8 cellular contexts compared by ENCODE assay signal in the genomic region with DNA sequence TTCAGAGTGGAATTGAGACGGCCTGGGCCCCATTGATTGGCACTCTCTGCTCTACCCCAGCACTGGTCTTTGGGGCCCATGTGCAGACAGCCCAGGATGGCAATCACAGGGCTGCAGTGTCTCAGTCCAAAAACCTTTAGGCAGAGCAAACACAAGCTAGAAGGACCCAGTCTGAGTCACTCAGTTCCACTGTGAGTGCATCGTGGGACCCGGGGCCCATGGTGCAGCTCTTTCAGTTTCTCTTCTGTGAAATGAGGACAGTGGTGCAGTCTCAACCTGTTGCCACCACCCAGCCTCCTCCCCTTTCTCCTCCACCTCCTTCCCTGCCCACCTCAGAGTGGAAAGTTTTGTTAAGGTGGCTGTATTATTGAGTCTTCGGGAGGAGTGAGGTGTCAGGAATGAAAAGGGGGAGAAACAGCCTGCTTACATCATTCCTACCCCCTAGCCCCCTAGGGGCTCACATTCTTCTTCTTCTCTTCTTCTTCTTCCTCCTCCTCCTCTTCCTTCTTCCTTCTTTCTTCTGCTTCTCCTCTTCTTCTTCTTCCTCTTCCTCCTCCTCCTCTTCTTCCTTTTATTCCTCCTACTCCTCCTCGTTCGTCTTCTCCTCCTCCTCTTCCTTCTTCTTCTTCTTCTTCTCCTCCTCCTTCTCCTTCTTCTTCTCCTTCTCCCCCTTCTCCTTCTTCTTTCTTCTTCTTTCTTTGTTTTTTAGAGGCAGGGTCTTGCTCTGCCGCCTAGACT. TPM values are rescaled to one million over a fixed set of nuclear protein-coding genes. Genes with fewer than 3 reads are reported as not detected.
DNase-seq lines count a peak whose midpoint lies in the region; ATAC-seq and TF ChIP-seq lines count a peak whose summit lies in the region.

No MANE protein-coding gene starts in this region.

- peak; percentile 89 for ATAC-seq in HG02642 (IDR thresholded peaks at IDR 0.05; ENCODE audit: poor library complexity, unreplicated experiment)
- peak; percentile 75 for ATAC-seq in activated B cell treated with CpG ODN at 0.5 μM for 24 hours (ENCODE audit: low read depth)
- peak; percentile 53 to 59 for ATAC-seq in lower lobe of right lung

- CTCF ChIA-PET in activated B cell treated with CpG ODN at 0.5 μM for 24 hours (lab: Charles Lee) = no interaction called here

- H3K4me3 ChIP-seq in lower lobe of right lung (no peak overlapping the region), ascending aorta (no peak overlapping the region)

- no peaks in the 10 kb centered on the region for H3K9me3 Mint-ChIP-seq in activated B cell treated with CpG ODN at 0.5 μM for 24 hours

- H3K27me3 ChIP-seq in lower lobe of right lung (ENCODE audit: low read depth) = peaks cover 8% of the 10 kb centered on the region
- no peaks in the 10 kb centered on the region for H3K27me3 ChIP-seq in ascending aorta

- in situ Hi-C loops in GM13977 (cut with MboI; ENCODE audit: low pct_unique_long_range_greater_than_20kb, low sequenced_read_pairs, unreplicated experiment) = no loop called here

- no peaks in the 10 kb centered on the region for H3K36me3 Mint-ChIP-seq in activated B cell treated with CpG ODN at 0.5 μM for 24 hours (ENCODE audit: low read depth)

- no peaks in the 10 kb centered on the region for H3K9me3 ChIP-seq in lower lobe of right lung
- H3K9me3 ChIP-seq in ascending aorta = no peaks in the 10 kb centered on the region

- H3K4me3 Mint-ChIP-seq in activated B cell treated with CpG ODN at 0.5 μM for 24 hours = no peak overlapping the region

- H3K36me3 ChIP-seq in lower lobe of right lung (no peaks in the 10 kb centered on the region), ascending aorta (no peaks in the 10 kb centered on the region)

- POLR2A ChIA-PET in activated B cell treated with CpG ODN at 0.5 μM for 24 hours (lab: Charles Lee) = interaction anchor here (1.1 to 3.6 kb wide), 2 partner anchors 21 to 29 kb away, joined by 3 to 27 read pairs; a partner anchor contains a TSS

- intact Hi-C loops in activated B cell treated with CpG ODN at 0.5 μM for 24 hours (cut with micrococcal nuclease) = loop anchor here (10.0 kb wide), 1 partner anchor 308 kb away; no protein-coding TSS in a partner anchor
- intact Hi-C loops in lower lobe of right lung (cut with DNase I) = no loop called here
- intact Hi-C loops in ascending aorta (cut with DNase I) = no loop called here

- peaks cover 46% of the 10 kb centered on the region for H3K4me1 Mint-ChIP-seq in activated B cell treated with CpG ODN at 0.5 μM for 24 hours

- peak; percentile 72 for DNase-seq in GM13977 (ENCODE audit: low spot score)
- DNase-seq in activated B cell treated with CpG ODN at 0.5 μM for 24 hours = peak; percentile 25
- DNase-seq in lower lobe of right lung = no peak
- no peak for DNase-seq in NCI-H1417 treated with DMSO at 0.1 percent for 48 hours (lab: John Stamatoyannopoulos, UW)
- DNase-seq in ascending aorta (ENCODE audit: low spot score in 2 of 2) = no peak
- DNase-seq in GM03348 (ENCODE audit: low spot score) = no peak
- DNase-seq in pons (ENCODE audit: low spot score) = no peak

- H3K4me1 ChIP-seq in lower lobe of right lung (no peaks in the 10 kb centered on the region), ascending aorta (peaks cover 0 to 3% of the 10 kb centered on the region in 2 donors)

- H3K27ac Mint-ChIP-seq in activated B cell treated with CpG ODN at 0.5 μM for 24 hours = peak overlapping the region; percentile 7

- TF ChIP-seq CTCF in GM13977 (IDR thresholded peaks at IDR 0.05; ENCODE audit: extremely low read depth, insufficient read depth, missing control alignments) (no peak), activated B cell treated with CpG ODN at 0.5 μM for 24 hours (IDR thresholded peaks at IDR 0.05) (no peak), lower lobe of right lung (IDR thresholded peaks at IDR 0.05) (no peak), ascending aorta (IDR thresholded peaks at IDR 0.05) (no peak)

- H3K27me3 Mint-ChIP-seq in activated B cell treated with CpG ODN at 0.5 μM for 24 hours = no peaks in the 10 kb centered on the region

- H3K27ac ChIP-seq in lower lobe of right lung (no peak overlapping the region), ascending aorta (no peak overlapping the region)

RNA-seq across cellular contexts. Expression of a gene that starts 19.5 kb away (rescaled TPM):
- total RNA-seq in activated B cell treated with CpG ODN at 0.5 μM for 24 hours (107 and 114 TPM in 2 replicates), lower lobe of right lung (5.7 TPM), ascending aorta (0.64 TPM)

Comparison
In these comparisons a context has a peak if more than half of its experiments do, and no peak if none do; other contexts are left out.
1. DNase-seq: peak in GM13977 (single experiment) and activated B cell treated with CpG ODN at 0.5 μM for 24 hours (single experiment); none in lower lobe of right lung (single experiment), NCI-H1417 treated with DMSO at 0.1 percent for 48 hours (single experiment), ascending aorta (0 of 2), GM03348 (single experiment) and pons (single experiment).
2. RNA of a gene that starts 19.5 kb away (total RNA-seq): 107 to 114 TPM in activated B cell treated with CpG ODN at 0.5 μM for 24 hours; 5.7 TPM in lower lobe of right lung (single experiment) and 0.64 TPM in ascending aorta (single experiment); every median in the first group is over 10 times any median in the second.
3. Peak in every context shown above with its lines, with median percentiles within 50 percentile points of each other: ATAC-seq.